Comparison of ENCODE assay signal across 27 cellular contexts in genomic region chr17:53219821-53220220, GRCh38.
"Had no signal": no experiment of that assay in that cellular context is flagged by ENCODE, and none has a peak within 500 bp of the region (broad histone marks: within the 10 kb centered on the region; RNA-seq: fewer than 3 reads in every experiment).

No MANE protein-coding gene starts in this region.

- H3K36me3 ChIP-seq: stomach, suprapubic skin, thoracic aorta, thyroid gland, tibial artery, tibial nerve, transverse colon, upper lobe of left lung, upper lobe of right lung, uterus, vagina had no signal

- H3K27ac ChIP-seq: stomach, suprapubic skin, testis, thoracic aorta, thyroid gland, tibial artery, tibial nerve, transverse colon, upper lobe of left lung, upper lobe of right lung, uterus, vagina had no signal

- H3K4me1 ChIP-seq: stomach, suprapubic skin, testis, thyroid gland, tibial artery, tibial nerve, transverse colon, upper lobe of left lung, upper lobe of right lung, uterus, vagina had no signal

- FAIRE-seq: urothelium cell line had no signal

- H3K27me3 ChIP-seq: stomach, suprapubic skin, testis, thyroid gland, tibial artery, tibial nerve, transverse colon, upper lobe of left lung, upper lobe of right lung, uterus, vagina had no signal

- DNase-seq: stimulated activated CD4-positive, alpha-beta T cell treated with anti-CD3 and anti-CD28 coated beads, Interleukin-2, amount 100 ng/mL, for 48 hours; stimulated activated CD4-positive, alpha-beta T cell treated with anti-CD3 and anti-CD28 coated beads, Interleukin-4, amount 100 ng/mL, for 1 hour; stimulated activated CD4-positive, alpha-beta T cell treated with anti-CD3 and anti-CD28 coated beads, Interleukin-4, amount 100 ng/mL, for 24 hours; stimulated activated CD4-positive, alpha-beta T cell treated with anti-CD3 and anti-CD28 coated beads, Interleukin-4, amount 100 ng/mL, for 4 hours; stimulated activated CD8-positive, alpha-beta memory T cell treated with anti-CD3 and anti-CD28 coated beads, Interleukin-4, amount 100 ng/mL, for 48 hours; stimulated activated naive B cell treated with anti-CD40 and anti-IgM and Interleukin-4, amounts not matched to agents 10 μg/mL and 1 μg/mL and 100 μg/mL, for 72 hours; stimulated activated naive CD4-positive, alpha-beta T cell; stimulated activated naive CD4-positive, alpha-beta T cell treated with Interleukin-2 at 50 U/mL for 16 hours; stimulated activated naive CD8-positive, alpha-beta T cell treated with anti-CD3 and anti-CD28 coated beads, Interleukin-15, amount 100 ng/mL, for 72 hours; stimulated activated naive CD8-positive, alpha-beta T cell treated with anti-CD3 and anti-CD28 coated beads, Interleukin-15, Interleukin-2, amounts not matched to agents 100 U/mL and 50 U/mL, for 24 hours; stomach; substantia nigra; testis; thyroid gland; tibial artery; transverse colon; trophoblast cell; upper lobe of left lung; upper lobe of right lung; uterus had no signal

- ATAC-seq: stimulated activated effector memory CD8-positive, alpha-beta T cell treated with anti-CD3 and anti-CD28 coated beads, Interleukin-12 subunit alpha, Interleukin-12 subunit beta, amount 100 ng/mL, for 72 hours; stimulated activated memory B cell treated with anti-CD40 and anti-IgM and Interleukin-4, amounts not matched to agents 10 μg/mL and 1 μg/mL and 100 μg/mL, for 72 hours; stimulated activated naive B cell treated with anti-CD40 and anti-IgM and Interleukin-4, amounts not matched to agents 10 μg/mL and 1 μg/mL and 100 μg/mL, for 72 hours; stimulated activated naive CD8-positive, alpha-beta T cell treated with anti-CD3 and anti-CD28 coated beads, Interleukin-15, amount 100 ng/mL, for 72 hours; stimulated activated naive CD8-positive, alpha-beta T cell treated with anti-CD3 and anti-CD28 coated beads, Interleukin-15, Interleukin-2, amounts not matched to agents 100 U/mL and 50 U/mL, for 24 hours; upper lobe of right lung had no signal

- H3K4me3 ChIP-seq: stomach, suprapubic skin, testis, thoracic aorta, thyroid gland, tibial artery, tibial nerve, transverse colon, upper lobe of left lung, upper lobe of right lung, uterus, vagina had no signal

- H3K9me3 ChIP-seq: suprapubic skin, testis, thoracic aorta, thyroid gland, tibial artery, upper lobe of left lung, upper lobe of right lung, uterus, vagina had no signal
